ENCODE assay signal across 1 cellular context in the genomic region with DNA sequence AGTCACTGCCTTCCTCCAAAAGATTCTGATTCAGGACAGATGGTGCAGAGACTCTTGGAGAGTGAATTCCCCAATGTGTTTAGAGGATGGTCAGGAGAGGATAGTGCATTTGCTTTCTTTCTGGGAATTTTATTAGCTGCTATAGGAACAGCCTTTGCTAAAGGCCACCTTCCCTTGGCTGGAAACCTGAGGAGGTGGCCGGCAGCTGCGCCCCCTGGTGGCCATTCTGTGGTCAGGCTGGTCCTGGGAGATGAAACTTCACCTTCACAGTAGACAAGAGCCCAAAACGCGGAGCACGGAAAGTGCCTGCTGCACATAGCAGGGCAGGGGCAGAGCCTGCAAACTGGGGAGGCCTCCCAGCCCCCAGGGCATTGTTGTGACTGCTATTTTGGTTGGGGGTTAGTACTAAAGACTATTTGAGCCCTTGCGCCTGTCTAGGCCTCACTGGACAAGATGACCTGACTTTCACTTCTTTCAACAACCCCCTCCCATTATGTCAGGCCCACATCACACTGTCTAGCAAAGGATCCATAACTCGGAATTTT.
TF ChIP-seq lines count a peak whose summit lies in the region.

No MANE protein-coding gene starts in this region.

TF ChIP-seq in K562, 482 proteins besides CTCF, POLR2A, EP300 and RAD21 (continues in another document):
- TF ChIP-seq PKNOX1 (IDR thresholded peaks at IDR 0.05) (no peak), NCOA6 (IDR thresholded peaks at IDR 0.05) (no peak), CBX2 (IDR thresholded peaks at IDR 0.05; ENCODE audit: insufficient read depth, low read length, poor library complexity, severe bottlenecking) (no peak), XRCC4 (IDR thresholded peaks at IDR 0.05; ENCODE audit: extremely low read depth, insufficient read depth, insufficient read length) (no peak), CCAR2 (IDR thresholded peaks at IDR 0.05; ENCODE audit: low read depth, low read length) (no peak), C11orf30 (IDR thresholded peaks at IDR 0.05; ENCODE audit: low read depth) (no peak), ZNF551 (CRISPR knock-in tag; IDR thresholded peaks at IDR 0.05) (no peak), ZNF707 (CRISPR knock-in tag; conservative IDR thresholded peaks at IDR 0.05) (no peak), ZFX (CRISPR knock-in tag; IDR thresholded peaks at IDR 0.05) (no peak), TRIM24 (IDR thresholded peaks at IDR 0.05) (no peak), MCM7 (IDR thresholded peaks at IDR 0.05) (no peak), ZNF174 (CRISPR knock-in tag; IDR thresholded peaks at IDR 0.05) (no peak), NFXL1 (CRISPR knock-in tag; IDR thresholded peaks at IDR 0.05) (no peak), U2AF2 (optimal IDR thresholded peaks at IDR 0.05; ENCODE audit: low read depth, low read length) (no peak), NR2C2 (CRISPR knock-in tag; IDR thresholded peaks at IDR 0.05) (no peak), NR2C2 (tag; IDR thresholded peaks at IDR 0.05) (no peak), POLR2G (IDR thresholded peaks at IDR 0.05; ENCODE audit: low read depth, low read length) (peak; percentile 30; the same call in 1 of the 2 replicates), ID3 (CRISPR knock-in tag; IDR thresholded peaks at IDR 0.05) (no peak), ID3 (tag; IDR thresholded peaks at IDR 0.05) (no peak), SMAD3 (CRISPR knock-in tag; conservative IDR thresholded peaks at IDR 0.05) (no peak), ATF7 (IDR thresholded peaks at IDR 0.05) (no peak), NFE2 (IDR thresholded peaks at IDR 0.05; ENCODE audit: low read depth) (no peak), ETS1 (conservative IDR thresholded peaks at IDR 0.05; ENCODE audit: control insufficient read depth, low read depth, low read length) (peak; percentile 45; the same call in 1 of the 2 replicates), MCM3 (IDR thresholded peaks at IDR 0.05) (no peak), CHD1 (IDR thresholded peaks at IDR 0.05; ENCODE audit: low read length) (no peak), XRCC5 (IDR thresholded peaks at IDR 0.05; ENCODE audit: low read depth, low read length) (peak; percentile 87; the same call in 1 of the 2 replicates), RFX5 (IDR thresholded peaks at IDR 0.05; ENCODE audit: low read depth, low read length) (no peak), STAT5B (CRISPR knock-in tag; IDR thresholded peaks at IDR 0.05) (no peak), POLR2AphosphoS2 (IDR thresholded peaks at IDR 0.05; ENCODE audit: low read length) (peak; percentile 84; the same call in 1 of the 2 replicates), ZC3H4 (CRISPR knock-in tag; IDR thresholded peaks at IDR 0.05; ENCODE audit: borderline replicate concordance) (no peak), KLF16 (IDR thresholded peaks at IDR 0.05) (peak; percentile 66; the same call in 1 of the 2 replicates), HNRNPUL1 (IDR thresholded peaks at IDR 0.05; ENCODE audit: low read length) (no peak), HDAC3 (IDR thresholded peaks at IDR 0.05; ENCODE audit: borderline replicate concordance, partially characterized antibody) (no peak), FIP1L1 (IDR thresholded peaks at IDR 0.05; ENCODE audit: low read depth, low read length, poor library complexity, severe bottlenecking) (no peak), POLR2H (tag; IDR thresholded peaks at IDR 0.05; ENCODE audit: low read depth) (no peak), FOXK2 (conservative IDR thresholded peaks at IDR 0.05 in 1 of 2, IDR thresholded peaks at IDR 0.05 in 1 of 2; ENCODE audit: low read depth in 2 of 2) (no peak), ZNF785 (CRISPR knock-in tag; IDR thresholded peaks at IDR 0.05) (no peak), ZNF324 (CRISPR knock-in tag; IDR thresholded peaks at IDR 0.05) (no peak), SRSF3 (IDR thresholded peaks at IDR 0.05; ENCODE audit: insufficient read depth, low read length) (no peak), RCOR1 (IDR thresholded peaks at IDR 0.05; ENCODE audit: borderline replicate concordance in 1 of 2, low read depth in 2 of 2, low read length in 2 of 2) (peak in 1 of 2 experiments; percentile 54; a peak in 1 of 4 replicates)
- TF ChIP-seq, protein P1, sequence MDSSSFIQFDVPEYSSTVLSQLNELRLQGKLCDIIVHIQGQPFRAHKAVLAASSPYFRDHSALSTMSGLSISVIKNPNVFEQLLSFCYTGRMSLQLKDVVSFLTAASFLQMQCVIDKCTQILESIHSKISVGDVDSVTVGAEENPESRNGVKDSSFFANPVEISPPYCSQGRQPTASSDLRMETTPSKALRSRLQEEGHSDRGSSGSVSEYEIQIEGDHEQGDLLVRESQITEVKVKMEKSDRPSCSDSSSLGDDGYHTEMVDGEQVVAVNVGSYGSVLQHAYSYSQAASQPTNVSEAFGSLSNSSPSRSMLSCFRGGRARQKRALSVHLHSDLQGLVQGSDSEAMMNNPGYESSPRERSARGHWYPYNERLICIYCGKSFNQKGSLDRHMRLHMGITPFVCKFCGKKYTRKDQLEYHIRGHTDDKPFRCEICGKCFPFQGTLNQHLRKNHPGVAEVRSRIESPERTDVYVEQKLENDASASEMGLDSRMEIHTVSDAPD (CRISPR knock-in tag; IDR thresholded peaks at IDR 0.05), result no peak
- TF ChIP-seq, protein P2, sequence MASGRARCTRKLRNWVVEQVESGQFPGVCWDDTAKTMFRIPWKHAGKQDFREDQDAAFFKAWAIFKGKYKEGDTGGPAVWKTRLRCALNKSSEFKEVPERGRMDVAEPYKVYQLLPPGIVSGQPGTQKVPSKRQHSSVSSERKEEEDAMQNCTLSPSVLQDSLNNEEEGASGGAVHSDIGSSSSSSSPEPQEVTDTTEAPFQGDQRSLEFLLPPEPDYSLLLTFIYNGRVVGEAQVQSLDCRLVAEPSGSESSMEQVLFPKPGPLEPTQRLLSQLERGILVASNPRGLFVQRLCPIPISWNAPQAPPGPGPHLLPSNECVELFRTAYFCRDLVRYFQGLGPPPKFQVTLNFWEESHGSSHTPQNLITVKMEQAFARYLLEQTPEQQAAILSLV (tag; IDR thresholded peaks at IDR 0.05), result no peak
- TF ChIP-seq, protein P3, sequence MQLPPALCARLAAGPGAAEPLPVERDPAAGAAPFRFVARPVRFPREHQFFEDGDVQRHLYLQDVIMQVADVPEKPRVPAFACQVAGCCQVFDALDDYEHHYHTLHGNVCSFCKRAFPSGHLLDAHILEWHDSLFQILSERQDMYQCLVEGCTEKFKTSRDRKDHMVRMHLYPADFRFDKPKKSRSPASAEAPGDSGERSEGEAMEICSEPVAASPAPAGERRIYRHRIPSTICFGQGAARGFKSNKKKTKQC (CRISPR knock-in tag; IDR thresholded peaks at IDR 0.05), result no peak
- TF ChIP-seq, protein P4, sequence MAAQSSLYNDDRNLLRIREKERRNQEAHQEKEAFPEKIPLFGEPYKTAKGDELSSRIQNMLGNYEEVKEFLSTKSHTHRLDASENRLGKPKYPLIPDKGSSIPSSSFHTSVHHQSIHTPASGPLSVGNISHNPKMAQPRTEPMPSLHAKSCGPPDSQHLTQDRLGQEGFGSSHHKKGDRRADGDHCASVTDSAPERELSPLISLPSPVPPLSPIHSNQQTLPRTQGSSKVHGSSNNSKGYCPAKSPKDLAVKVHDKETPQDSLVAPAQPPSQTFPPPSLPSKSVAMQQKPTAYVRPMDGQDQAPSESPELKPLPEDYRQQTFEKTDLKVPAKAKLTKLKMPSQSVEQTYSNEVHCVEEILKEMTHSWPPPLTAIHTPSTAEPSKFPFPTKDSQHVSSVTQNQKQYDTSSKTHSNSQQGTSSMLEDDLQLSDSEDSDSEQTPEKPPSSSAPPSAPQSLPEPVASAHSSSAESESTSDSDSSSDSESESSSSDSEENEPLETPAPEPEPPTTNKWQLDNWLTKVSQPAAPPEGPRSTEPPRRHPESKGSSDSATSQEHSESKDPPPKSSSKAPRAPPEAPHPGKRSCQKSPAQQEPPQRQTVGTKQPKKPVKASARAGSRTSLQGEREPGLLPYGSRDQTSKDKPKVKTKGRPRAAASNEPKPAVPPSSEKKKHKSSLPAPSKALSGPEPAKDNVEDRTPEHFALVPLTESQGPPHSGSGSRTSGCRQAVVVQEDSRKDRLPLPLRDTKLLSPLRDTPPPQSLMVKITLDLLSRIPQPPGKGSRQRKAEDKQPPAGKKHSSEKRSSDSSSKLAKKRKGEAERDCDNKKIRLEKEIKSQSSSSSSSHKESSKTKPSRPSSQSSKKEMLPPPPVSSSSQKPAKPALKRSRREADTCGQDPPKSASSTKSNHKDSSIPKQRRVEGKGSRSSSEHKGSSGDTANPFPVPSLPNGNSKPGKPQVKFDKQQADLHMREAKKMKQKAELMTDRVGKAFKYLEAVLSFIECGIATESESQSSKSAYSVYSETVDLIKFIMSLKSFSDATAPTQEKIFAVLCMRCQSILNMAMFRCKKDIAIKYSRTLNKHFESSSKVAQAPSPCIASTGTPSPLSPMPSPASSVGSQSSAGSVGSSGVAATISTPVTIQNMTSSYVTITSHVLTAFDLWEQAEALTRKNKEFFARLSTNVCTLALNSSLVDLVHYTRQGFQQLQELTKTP (IDR thresholded peaks at IDR 0.05; ENCODE audit: low read depth in 1 of 2, partially characterized antibody in 2 of 2), result no peak
- TF ChIP-seq, protein P5, sequence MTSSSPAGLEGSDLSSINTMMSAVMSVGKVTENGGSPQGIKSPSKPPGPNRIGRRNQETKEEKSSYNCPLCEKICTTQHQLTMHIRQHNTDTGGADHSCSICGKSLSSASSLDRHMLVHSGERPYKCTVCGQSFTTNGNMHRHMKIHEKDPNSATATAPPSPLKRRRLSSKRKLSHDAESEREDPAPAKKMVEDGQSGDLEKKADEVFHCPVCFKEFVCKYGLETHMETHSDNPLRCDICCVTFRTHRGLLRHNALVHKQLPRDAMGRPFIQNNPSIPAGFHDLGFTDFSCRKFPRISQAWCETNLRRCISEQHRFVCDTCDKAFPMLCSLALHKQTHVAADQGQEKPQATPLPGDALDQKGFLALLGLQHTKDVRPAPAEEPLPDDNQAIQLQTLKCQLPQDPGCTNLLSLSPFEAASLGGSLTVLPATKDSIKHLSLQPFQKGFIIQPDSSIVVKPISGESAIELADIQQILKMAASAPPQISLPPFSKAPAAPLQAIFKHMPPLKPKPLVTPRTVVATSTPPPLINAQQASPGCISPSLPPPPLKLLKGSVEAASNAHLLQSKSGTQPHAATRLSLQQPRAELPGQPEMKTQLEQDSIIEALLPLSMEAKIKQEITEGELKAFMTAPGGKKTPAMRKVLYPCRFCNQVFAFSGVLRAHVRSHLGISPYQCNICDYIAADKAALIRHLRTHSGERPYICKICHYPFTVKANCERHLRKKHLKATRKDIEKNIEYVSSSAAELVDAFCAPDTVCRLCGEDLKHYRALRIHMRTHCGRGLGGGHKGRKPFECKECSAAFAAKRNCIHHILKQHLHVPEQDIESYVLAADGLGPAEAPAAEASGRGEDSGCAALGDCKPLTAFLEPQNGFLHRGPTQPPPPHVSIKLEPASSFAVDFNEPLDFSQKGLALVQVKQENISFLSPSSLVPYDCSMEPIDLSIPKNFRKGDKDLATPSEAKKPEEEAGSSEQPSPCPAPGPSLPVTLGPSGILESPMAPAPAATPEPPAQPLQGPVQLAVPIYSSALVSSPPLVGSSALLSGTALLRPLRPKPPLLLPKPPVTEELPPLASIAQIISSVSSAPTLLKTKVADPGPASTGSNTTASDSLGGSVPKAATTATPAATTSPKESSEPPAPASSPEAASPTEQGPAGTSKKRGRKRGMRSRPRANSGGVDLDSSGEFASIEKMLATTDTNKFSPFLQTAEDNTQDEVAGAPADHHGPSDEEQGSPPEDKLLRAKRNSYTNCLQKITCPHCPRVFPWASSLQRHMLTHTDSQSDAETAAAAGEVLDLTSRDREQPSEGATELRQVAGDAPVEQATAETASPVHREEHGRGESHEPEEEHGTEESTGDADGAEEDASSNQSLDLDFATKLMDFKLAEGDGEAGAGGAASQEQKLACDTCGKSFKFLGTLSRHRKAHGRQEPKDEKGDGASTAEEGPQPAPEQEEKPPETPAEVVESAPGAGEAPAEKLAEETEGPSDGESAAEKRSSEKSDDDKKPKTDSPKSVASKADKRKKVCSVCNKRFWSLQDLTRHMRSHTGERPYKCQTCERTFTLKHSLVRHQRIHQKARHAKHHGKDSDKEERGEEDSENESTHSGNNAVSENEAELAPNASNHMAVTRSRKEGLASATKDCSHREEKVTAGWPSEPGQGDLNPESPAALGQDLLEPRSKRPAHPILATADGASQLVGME (CRISPR knock-in tag; IDR thresholded peaks at IDR 0.05), result no peak
- TF ChIP-seq, protein P6, sequence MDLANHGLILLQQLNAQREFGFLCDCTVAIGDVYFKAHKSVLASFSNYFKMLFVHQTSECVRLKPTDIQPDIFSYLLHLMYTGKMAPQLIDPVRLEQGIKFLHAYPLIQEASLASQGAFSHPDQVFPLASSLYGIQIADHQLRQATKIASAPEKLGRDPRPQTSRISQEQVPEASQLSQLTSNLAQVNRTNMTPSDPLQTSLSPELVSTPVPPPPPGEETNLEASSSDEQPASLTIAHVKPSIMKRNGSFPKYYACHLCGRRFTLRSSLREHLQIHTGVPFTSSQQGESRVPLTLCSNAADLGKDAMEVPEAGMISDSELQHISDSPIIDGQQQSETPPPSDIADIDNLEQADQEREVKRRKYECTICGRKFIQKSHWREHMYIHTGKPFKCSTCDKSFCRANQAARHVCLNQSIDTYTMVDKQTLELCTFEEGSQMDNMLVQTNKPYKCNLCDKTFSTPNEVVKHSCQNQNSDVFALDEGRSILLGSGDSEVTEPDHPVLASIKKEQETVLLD (IDR thresholded peaks at IDR 0.05), result no peak
